Comparison of ENCODE assay signal across 26 cellular contexts in genomic region chr17:72691601-72692000, GRCh38.
DNase-seq lines count a peak whose midpoint lies in the region; ATAC-seq and TF ChIP-seq lines count a peak whose summit lies in the region.
"Had no signal": no experiment of that assay in that cellular context is flagged by ENCODE, and none has a peak within 500 bp of the region (broad histone marks: within the 10 kb centered on the region; RNA-seq: fewer than 3 reads in every experiment).

No MANE protein-coding gene starts in this region.

- no peaks in the 10 kb centered on the region for H3K9me3 ChIP-seq in IMR-90 (ENCODE audit: control insufficient read depth, insufficient read depth, low read length)
- no peaks in the 10 kb centered on the region for H3K9me3 ChIP-seq in mammary epithelial cell (replicated peaks; ENCODE audit: insufficient read depth, low read length)
- H3K9me3 ChIP-seq in smooth muscle cell (replicated peaks; ENCODE audit: low read depth) = no peaks in the 10 kb centered on the region
- H3K9me3 ChIP-seq: pancreas, vagina had no signal

- no peak overlapping the region for H3K56ac ChIP-seq in IMR-90 (ENCODE audit: extremely low read depth, insufficient read depth, low read length)

- DNase-seq in BJ (ENCODE audit: low read depth) (peak; percentile 81), IMR-90 (peak; percentile 98), mammary epithelial cell (peak; percentile 51), osteocyte (ENCODE audit: extremely low spot score, unreplicated experiment) (no peak), smooth muscle cell (lab: John Stamatoyannopoulos, UW; ENCODE audit: unreplicated experiment) (no peak)
- DNase-seq: activated CD4-positive, alpha-beta memory T cell treated with anti-CD3 and anti-CD28 coated beads for 36 hours; activated naive CD4-positive, alpha-beta T cell treated with anti-CD3 and anti-CD28 coated beads, Interleukin-2, amount 50 U/mL, for 16 hours; activated T-cell treated with anti-CD3 and anti-CD28 coated beads, Interleukin-2, amount 50 U/mL, for 24 hours; caudate nucleus; DMS153; effector CD8-positive, alpha-beta T cell; hippocampal formation; kidney; naive B cell; NCI-H1092 treated with DMSO at 0.1 percent for 48 hours; NCI-H2107; NCI-H510A treated with DMSO at 0.1 percent for 48 hours; pancreas; SHP77; stimulated activated CD4-positive, alpha-beta T cell treated with anti-CD3 and anti-CD28 coated beads, Interleukin-2, amount 100 ng/mL, for 48 hours had no signal

- intact Hi-C loops in IMR-90 (cut with micrococcal nuclease) (no loop called here), mammary epithelial cell (cut with micrococcal nuclease) (no loop called here)

- no peak overlapping the region for H3K9ac ChIP-seq in IMR-90 (ENCODE audit: low read depth, low read length)
- no peak overlapping the region for H3K9ac ChIP-seq in mammary epithelial cell (ENCODE audit: insufficient read depth, low read length)
- H3K9ac ChIP-seq in smooth muscle cell (ENCODE audit: low read depth) = no peak overlapping the region
- H3K9ac ChIP-seq: KMS-11 had no signal

- BruUV-seq in IMR-90 (replicated peaks; lab: Mats Ljungman, UMichigan) = no TSS peak
- no TSS peak for BruUV-seq in mammary epithelial cell (replicated peaks; lab: Mats Ljungman, UMichigan)

- H3K4me2 ChIP-seq in IMR-90 (ENCODE audit: low read depth, low read length) = peak overlapping the region; percentile 40
- no peak overlapping the region for H3K4me2 ChIP-seq in mammary epithelial cell (ENCODE audit: insufficient read depth, low read depth, low read length)
- no peak overlapping the region for H3K4me2 ChIP-seq in smooth muscle cell
- H3K4me2 ChIP-seq: KMS-11 had no signal

- peak overlapping the region; percentile 73; the same call in 1 of the 2 replicates for H3K18ac ChIP-seq in IMR-90 (ENCODE audit: low read depth, low read length)

- H3K4me1 Mint-ChIP-seq in osteocyte (ENCODE audit: unreplicated experiment) = peaks cover 32% of the 10 kb centered on the region
- H3K4me1 Mint-ChIP-seq: CD14-positive monocyte had no signal

- TF ChIP-seq POLR2A in IMR-90 (IDR thresholded peaks at IDR 0.05; ENCODE audit: low read depth, low read length) = no peak

- peaks cover 13% of the 10 kb centered on the region for H3K36me3 Mint-ChIP-seq in osteocyte (ENCODE audit: unreplicated experiment)
- H3K36me3 Mint-ChIP-seq: activated CD4-positive, alpha-beta memory T cell treated with anti-CD3 and anti-CD28 coated beads for 36 hours had no signal

- H3K4me1 ChIP-seq in IMR-90 (ENCODE audit: control insufficient read depth, insufficient read depth, low read length) (peaks cover 17% of the 10 kb centered on the region), mammary epithelial cell (ENCODE audit: insufficient read depth, low read length) (peaks cover 18% of the 10 kb centered on the region), smooth muscle cell (ENCODE audit: low read depth) (no peaks in the 10 kb centered on the region)
- H3K4me1 ChIP-seq: pancreas had no signal

- CTCF ChIA-PET in BJ (lab: Yijun Ruan, JAX) (interaction anchor here (1.4 to 1.8 kb wide), 2 partner anchors 9 to 135 kb away, joined by 4 to 7 read pairs; no protein-coding TSS in a partner anchor), IMR-90 (lab: Yijun Ruan, JAX) (interaction anchor here (0.8 kb wide), 1 partner anchor 132 kb away, joined by 4 read pairs; no protein-coding TSS in a partner anchor), mammary epithelial cell (lab: Charles Lee; ENCODE audit: low non-redundant PET) (no interaction called here)

- dilution Hi-C loops in IMR-90 (cut with HindIII; ENCODE audit: low sequenced_read_pairs, unreplicated experiment) (no loop called here), mammary epithelial cell (cut with HindIII; ENCODE audit: low sequenced_read_pairs) (no loop called here)

- no peaks in the 10 kb centered on the region for H3K27me3 Mint-ChIP-seq in osteocyte (ENCODE audit: unreplicated experiment)
- H3K27me3 Mint-ChIP-seq: activated CD4-positive, alpha-beta memory T cell treated with anti-CD3 and anti-CD28 coated beads for 36 hours; activated T-cell treated with anti-CD3 and anti-CD28 coated beads, Interleukin-2, amount 50 U/mL, for 24 hours; naive B cell had no signal

- peak overlapping the region; percentile 25 for H4K5ac ChIP-seq in IMR-90 (ENCODE audit: low read depth, low read length)

- no CpG with 5 or more reads among the region's 4 CpGs for WGBS in IMR-90 (ENCODE audit: extremely low coverage in 2 of 2, insufficient read length in 1 of 2), 2 experiments
- WGBS in mammary epithelial cell (ENCODE audit: low coverage, missing lambda C conversion rate) = 57% methylated on average over 4 of the region's 4 CpGs
- WGBS in smooth muscle cell (ENCODE audit: low lambda C conversion rate) = 76% methylated on average over 4 of the region's 4 CpGs

- H3K4me3 ChIP-seq in BJ (ENCODE audit: low read depth, low read length) (no peak overlapping the region), IMR-90 (ENCODE audit: insufficient read depth, low read depth, low read length) (no peak overlapping the region), mammary epithelial cell (replicated peaks in 1 of 3; ENCODE audit: insufficient read depth in 1 of 3, low read depth in 2 of 3, low read length in 3 of 3) (no peak overlapping the region), smooth muscle cell (no peak overlapping the region)
- H3K4me3 ChIP-seq: pancreas, vagina had no signal

- POLR2A ChIA-PET in BJ (lab: Charles Lee) (no interaction called here), IMR-90 (lab: Charles Lee; ENCODE audit: unreplicated experiment) (interaction anchor here (0.7 kb wide), 1 partner anchor 114 kb away, joined by 6 read pairs; no protein-coding TSS in a partner anchor)

- H3K79me2 ChIP-seq in mammary epithelial cell (ENCODE audit: insufficient read depth, low read length) = no peaks in the 10 kb centered on the region
- no peaks in the 10 kb centered on the region for H3K79me2 ChIP-seq in smooth muscle cell (ENCODE audit: low read depth)

- TF ChIP-seq RAD21 in IMR-90 (IDR thresholded peaks at IDR 0.05; ENCODE audit: low read length) = 0 out of 2 replicates have a peak, but pooled peaks have one; percentile 14

- peak overlapping the region; percentile 70; the same call in 1 of the 2 replicates for H3K4ac ChIP-seq in IMR-90 (ENCODE audit: low read depth, low read length)

- peak overlapping the region; percentile 80 for H2BK20ac ChIP-seq in IMR-90 (ENCODE audit: low read depth, low read length)

- TF ChIP-seq CTCF in BJ (IDR thresholded peaks at IDR 0.05; ENCODE audit: insufficient read depth, low read depth, low read length) (no peak), IMR-90 (conservative IDR thresholded peaks at IDR 0.05; ENCODE audit: low read depth, low read length) (no peak), mammary epithelial cell (conservative IDR thresholded peaks at IDR 0.05 in 1 of 2, IDR thresholded peaks at IDR 0.05 in 1 of 2; ENCODE audit: extremely low read depth in 1 of 2, insufficient read depth in 1 of 2, low read depth in 1 of 2, low read length in 2 of 2) (no peak), osteocyte (IDR thresholded peaks at IDR 0.05) (no peak), smooth muscle cell (IDR thresholded peaks at IDR 0.05; ENCODE audit: borderline replicate concordance, insufficient read depth, poor library complexity, severe bottlenecking) (no peak)

- H2BK120ac ChIP-seq in IMR-90 (ENCODE audit: low read depth, low read length) = peak overlapping the region; percentile 85

- H4K20me1 ChIP-seq in IMR-90 (ENCODE audit: insufficient read depth, low read length) (no peaks in the 10 kb centered on the region; the same call in 1 of the 2 replicates), mammary epithelial cell (ENCODE audit: insufficient read depth, low read length) (no peaks in the 10 kb centered on the region), smooth muscle cell (ENCODE audit: low read depth) (no peaks in the 10 kb centered on the region)

- 0 out of 2 replicates have a peak overlapping the region, but pooled peaks have one; percentile 39 for H3K14ac ChIP-seq in IMR-90 (replicated peaks; ENCODE audit: low read depth, low read length)

- H3K27me3 ChIP-seq in BJ (ENCODE audit: control insufficient read depth, insufficient read depth, low read length) = no peaks in the 10 kb centered on the region
- H3K27me3 ChIP-seq in IMR-90 (ENCODE audit: control insufficient read depth, insufficient read depth, low read length) = no peaks in the 10 kb centered on the region
- H3K27me3 ChIP-seq in mammary epithelial cell (ENCODE audit: insufficient read depth, low read length) = no peaks in the 10 kb centered on the region
- no peaks in the 10 kb centered on the region for H3K27me3 ChIP-seq in smooth muscle cell (ENCODE audit: low read depth)
- H3K27me3 ChIP-seq: pancreas, vagina had no signal

- peak overlapping the region; percentile 89 for H2BK5ac ChIP-seq in IMR-90 (ENCODE audit: low read depth, low read length, poor library complexity, severe bottlenecking)

- peak overlapping the region; percentile 96; the same call in 1 of the 3 replicates for H2BK15ac ChIP-seq in IMR-90 (ENCODE audit: low read depth, low read length)

- no peak overlapping the region; the same call in 1 of the 2 replicates for H2AK5ac ChIP-seq in IMR-90 (ENCODE audit: low read depth, low read length)

- peak overlapping the region; percentile 60 for H3K27ac Mint-ChIP-seq in osteocyte (ENCODE audit: unreplicated experiment)
- H3K27ac Mint-ChIP-seq: activated CD4-positive, alpha-beta memory T cell treated with anti-CD3 and anti-CD28 coated beads for 36 hours; activated T-cell treated with anti-CD3 and anti-CD28 coated beads, Interleukin-2, amount 50 U/mL, for 24 hours; CD14-positive monocyte had no signal

- H3K27ac ChIP-seq in IMR-90 (ENCODE audit: insufficient read depth, low read length) (peak overlapping the region; percentile 33), mammary epithelial cell (ENCODE audit: insufficient read depth, low read depth, low read length) (no peak overlapping the region), smooth muscle cell (ENCODE audit: low read depth) (no peak overlapping the region)
- H3K27ac ChIP-seq: KMS-11, pancreas, vagina had no signal

- H3F3A ChIP-seq in smooth muscle cell (ENCODE audit: low read depth) = no peaks in the 10 kb centered on the region

- ATAC-seq in IMR-90 (ENCODE audit: low read depth) (peak; percentile 93), GM19328 (IDR thresholded peaks at IDR 0.05; ENCODE audit: unreplicated experiment) (no peak), GM18909 (IDR thresholded peaks at IDR 0.05; ENCODE audit: poor library complexity, unreplicated experiment) (no peak)
- ATAC-seq: pancreas, sciatic nerve had no signal

- peak overlapping the region; percentile 54 for H2AFZ ChIP-seq in IMR-90 (replicated peaks; ENCODE audit: low read length, poor library complexity)
- H2AFZ ChIP-seq in mammary epithelial cell (ENCODE audit: low read depth, low read length) = no peak overlapping the region
- H2AFZ ChIP-seq in smooth muscle cell (ENCODE audit: low read depth) = no peak overlapping the region

- peaks cover 18% of the 10 kb centered on the region for H3K9me1 ChIP-seq in IMR-90 (ENCODE audit: insufficient read depth, low read length)

- peak overlapping the region in 1 of 2 experiments; percentile 84; a peak in 2 of 4 replicates for H4K8ac ChIP-seq in IMR-90 (ENCODE audit: low read depth in 2 of 2, low read length in 2 of 2)

- H3K36me3 ChIP-seq in BJ (ENCODE audit: control insufficient read depth, insufficient read depth, low read length) (no peaks in the 10 kb centered on the region), IMR-90 (ENCODE audit: control insufficient read depth, insufficient read depth, low read length) (no peaks in the 10 kb centered on the region), mammary epithelial cell (ENCODE audit: insufficient read depth, low read length) (no peaks in the 10 kb centered on the region), smooth muscle cell (ENCODE audit: low read depth) (no peaks in the 10 kb centered on the region)
- H3K36me3 ChIP-seq: pancreas, vagina had no signal

- H3K4me3 Mint-ChIP-seq in osteocyte (ENCODE audit: unreplicated experiment) = no peak overlapping the region
- H3K4me3 Mint-ChIP-seq: activated CD4-positive, alpha-beta memory T cell treated with anti-CD3 and anti-CD28 coated beads for 36 hours; activated T-cell treated with anti-CD3 and anti-CD28 coated beads, Interleukin-2, amount 50 U/mL, for 24 hours; CD14-positive monocyte; naive B cell had no signal

- H3K23ac ChIP-seq in IMR-90 (ENCODE audit: low read depth, low read length) = no peak overlapping the region

- H3K9me3 Mint-ChIP-seq in osteocyte (ENCODE audit: unreplicated experiment) = no peaks in the 10 kb centered on the region
- H3K9me3 Mint-ChIP-seq: activated CD4-positive, alpha-beta memory T cell treated with anti-CD3 and anti-CD28 coated beads for 36 hours; activated T-cell treated with anti-CD3 and anti-CD28 coated beads, Interleukin-2, amount 50 U/mL, for 24 hours; naive B cell had no signal

- peak overlapping the region; percentile 61; the same call in 1 of the 2 replicates for H4K91ac ChIP-seq in IMR-90 (ENCODE audit: insufficient read depth, low read depth, low read length)

- H2AK9ac ChIP-seq in IMR-90 (replicated peaks; ENCODE audit: low read depth, low read length, poor library complexity) = peak overlapping the region; percentile 68

- in situ Hi-C loops in IMR-90 (cut with MboI; ENCODE audit: low sequenced_read_pairs) (no loop called here), mammary epithelial cell (cut with MboI; ENCODE audit: low sequenced_read_pairs in 2 of 2) (no loop called here)

- H3K79me1 ChIP-seq in IMR-90 (ENCODE audit: low read depth in 1 of 2, low read length in 2 of 2) = peaks cover 0 to 4% of the 10 kb centered on the region in 2 experiments; a peak in 1 of 4 replicates

Comparison
In these comparisons a context has a peak if more than half of its experiments do, and no peak if none do; other contexts are left out.
1. DNase-seq: peak in BJ (single experiment), IMR-90 (single experiment) and mammary epithelial cell (single experiment); none in osteocyte (single experiment) and smooth muscle cell (single experiment).